In the genomic region with DNA sequence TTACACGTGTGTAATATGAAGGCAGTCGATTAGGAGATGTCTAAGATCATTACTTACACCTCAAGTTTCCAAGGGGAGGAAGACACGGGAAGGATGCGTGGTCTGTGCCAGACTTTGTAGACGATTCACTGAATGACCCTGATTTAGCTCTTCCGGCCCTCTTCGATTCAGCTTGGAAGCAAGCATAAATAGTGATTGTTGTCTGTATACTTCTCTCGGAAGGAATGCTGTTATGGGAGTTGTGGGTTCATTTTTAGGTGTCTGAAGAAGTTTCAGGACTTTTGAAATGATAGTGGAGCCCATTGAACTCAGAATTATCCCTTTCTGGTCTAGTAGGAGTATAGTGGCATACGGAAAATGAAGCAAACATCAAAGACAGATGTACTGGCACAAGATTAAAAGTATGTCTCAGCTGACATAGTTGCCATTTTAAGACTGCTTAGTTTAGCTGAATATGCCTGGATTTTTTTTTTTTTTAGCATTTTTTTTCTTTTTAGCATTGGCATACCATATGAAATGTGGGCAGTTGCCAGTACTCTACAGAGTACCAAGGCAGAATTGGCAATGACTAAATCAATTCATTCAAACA, we compare ENCODE assay signal across 8 cellular contexts. TPM values are rescaled to one million over a fixed set of nuclear protein-coding genes. Genes with fewer than 3 reads are reported as not detected.
DNase-seq lines count a peak whose midpoint lies in the region; ATAC-seq and TF ChIP-seq lines count a peak whose summit lies in the region.

No MANE protein-coding gene starts in this region.

- CTCF ChIA-PET in CD8-positive, alpha-beta T cell (lab: Charles Lee): interaction anchor here (0.8 to 2.6 kb wide), 3 partner anchors 37 to 197 kb away, joined by 3 to 7 read pairs (median 5); no protein-coding TSS in a partner anchor
- CTCF ChIA-PET in activated CD4-positive, alpha-beta T cell treated with anti-CD3 and anti-CD28 coated beads, Interleukin-2, amount 10 ng/mL, durations not matched to agents 7 days and 5 days (lab: Charles Lee): interaction anchor here (0.6 to 1.0 kb wide), 2 partner anchors 9 to 929 kb away, joined by 3 read pairs; no protein-coding TSS in a partner anchor

- H3K36me3 Mint-ChIP-seq in CD8-positive, alpha-beta T cell: peaks cover 30% of the 10 kb centered on the region
- peaks cover 11% of the 10 kb centered on the region for H3K36me3 Mint-ChIP-seq in activated CD4-positive, alpha-beta T cell treated with anti-CD3 and anti-CD28 coated beads, Interleukin-2, amount 10 ng/mL, durations not matched to agents 7 days and 5 days (ENCODE audit: low read depth)

- H3K4me1 ChIP-seq in CD8-positive, alpha-beta T cell (ENCODE audit: insufficient read depth, low read length): peaks cover 32% of the 10 kb centered on the region
- H3K4me1 ChIP-seq in foreskin keratinocyte: peaks cover 12% of the 10 kb centered on the region
- peaks cover 25% of the 10 kb centered on the region for H3K4me1 ChIP-seq in rectal smooth muscle tissue (ENCODE audit: control insufficient read depth, insufficient read depth, low read length)

- intact Hi-C loops in CD8-positive, alpha-beta T cell (cut with DNase I, micrococcal nuclease): loop anchor here (1.0 to 5.0 kb wide), 2 partner anchors 117 to 190 kb away; a partner anchor contains a TSS

- no peak for TF ChIP-seq CTCF in CD8-positive, alpha-beta T cell (IDR thresholded peaks at IDR 0.05)
- no peak for TF ChIP-seq CTCF in foreskin keratinocyte (conservative IDR thresholded peaks at IDR 0.05)

- H3K27ac ChIP-seq in CD8-positive, alpha-beta T cell (ENCODE audit: low read depth, low read length): peak overlapping the region; percentile 95
- H3K27ac ChIP-seq in foreskin keratinocyte (peak overlapping the region; percentile 93), rectal smooth muscle tissue (ENCODE audit: low read depth, low read length) (peak overlapping the region; percentile 99)

- POLR2A ChIA-PET in CD8-positive, alpha-beta T cell (lab: Charles Lee): interaction anchor here (0.9 to 4.2 kb wide), 7 partner anchors 28 to 197 kb away, joined by 3 to 24 read pairs (median 5); a partner anchor contains a TSS
- POLR2A ChIA-PET in activated CD4-positive, alpha-beta T cell treated with anti-CD3 and anti-CD28 coated beads, Interleukin-2, amount 10 ng/mL, durations not matched to agents 7 days and 5 days (lab: Charles Lee): interaction anchor here (0.5 to 1.8 kb wide), 3 partner anchors 189 to 889 kb away, joined by 3 to 6 read pairs (median 6); no protein-coding TSS in a partner anchor

- peaks cover 67% of the 10 kb centered on the region for H3K4me1 Mint-ChIP-seq in CD8-positive, alpha-beta T cell (ENCODE audit: low read depth)
- H3K4me1 Mint-ChIP-seq in activated CD4-positive, alpha-beta T cell treated with anti-CD3 and anti-CD28 coated beads, Interleukin-2, amount 10 ng/mL, durations not matched to agents 7 days and 5 days: peaks cover 53% of the 10 kb centered on the region

- no peaks in the 10 kb centered on the region for H3K27me3 ChIP-seq in CD8-positive, alpha-beta T cell (ENCODE audit: insufficient read depth, low read length)
- H3K27me3 ChIP-seq in foreskin keratinocyte: no peaks in the 10 kb centered on the region
- no peaks in the 10 kb centered on the region for H3K27me3 ChIP-seq in rectal smooth muscle tissue (ENCODE audit: control insufficient read depth, insufficient read depth, low read length)

- no peaks in the 10 kb centered on the region for H3K9me3 Mint-ChIP-seq in CD8-positive, alpha-beta T cell
- H3K9me3 Mint-ChIP-seq in activated CD4-positive, alpha-beta T cell treated with anti-CD3 and anti-CD28 coated beads, Interleukin-2, amount 10 ng/mL, durations not matched to agents 7 days and 5 days: no peaks in the 10 kb centered on the region

- peak; percentile 13 for ATAC-seq in CD8-positive, alpha-beta T cell
- ATAC-seq in GM19395 (IDR thresholded peaks at IDR 0.05; ENCODE audit: unreplicated experiment): peak; percentile 16
- peak; percentile 3 for ATAC-seq in HG03442 (IDR thresholded peaks at IDR 0.05; ENCODE audit: unreplicated experiment)
- peak; percentile 1 for ATAC-seq in foreskin keratinocyte

- H3K9ac ChIP-seq in rectal smooth muscle tissue (ENCODE audit: low read length): peak overlapping the region; percentile 87

- H3K9me3 ChIP-seq in CD8-positive, alpha-beta T cell (ENCODE audit: low read length): no peaks in the 10 kb centered on the region

- no peaks in the 10 kb centered on the region for H3K36me3 ChIP-seq in CD8-positive, alpha-beta T cell (ENCODE audit: insufficient read depth, low read length)
- no peaks in the 10 kb centered on the region for H3K36me3 ChIP-seq in rectal smooth muscle tissue (ENCODE audit: control insufficient read depth, insufficient read depth, low read length)

- H3K4me3 Mint-ChIP-seq in CD8-positive, alpha-beta T cell: peak overlapping the region; percentile 100
- peak overlapping the region; percentile 99 for H3K4me3 Mint-ChIP-seq in activated CD4-positive, alpha-beta T cell treated with anti-CD3 and anti-CD28 coated beads, Interleukin-2, amount 10 ng/mL, durations not matched to agents 7 days and 5 days

- H3K4me3 ChIP-seq in CD8-positive, alpha-beta T cell (ENCODE audit: low read depth, low read length): peak overlapping the region; percentile 67
- peak overlapping the region; percentile 97 for H3K4me3 ChIP-seq in rectal smooth muscle tissue (ENCODE audit: low read length)

- no peaks in the 10 kb centered on the region for H3K27me3 Mint-ChIP-seq in CD8-positive, alpha-beta T cell (ENCODE audit: low read depth)
- H3K27me3 Mint-ChIP-seq in activated CD4-positive, alpha-beta T cell treated with anti-CD3 and anti-CD28 coated beads, Interleukin-2, amount 10 ng/mL, durations not matched to agents 7 days and 5 days: no peaks in the 10 kb centered on the region

- no peak for DNase-seq in CD8-positive, alpha-beta T cell
- DNase-seq in activated CD4-positive, alpha-beta T cell treated with anti-CD3 and anti-CD28 coated beads, Interleukin-2, amount 10 ng/mL, durations not matched to agents 7 days and 5 days: peak; percentile 6
- no peak for DNase-seq in foreskin keratinocyte
- DNase-seq in NCI-H446 treated with DMSO at 0.1 percent for 48 hours (lab: John Stamatoyannopoulos, UW): no peak
- DNase-seq in effector CD8-positive, alpha-beta T cell (lab: John Stamatoyannopoulos, UW): no peak

- H3K27ac Mint-ChIP-seq in CD8-positive, alpha-beta T cell: peak overlapping the region; percentile 100
- H3K27ac Mint-ChIP-seq in activated CD4-positive, alpha-beta T cell treated with anti-CD3 and anti-CD28 coated beads, Interleukin-2, amount 10 ng/mL, durations not matched to agents 7 days and 5 days: peak overlapping the region; percentile 100

RNA-seq across cellular contexts. Expression of a gene that starts 1.0 kb away (rescaled TPM):
- total RNA-seq in CD8-positive, alpha-beta T cell: 10 to 100 TPM; 29.6 to 29.7 TPM
- total RNA-seq in activated CD4-positive, alpha-beta T cell treated with anti-CD3 and anti-CD28 coated beads, Interleukin-2, amount 10 ng/mL, durations not matched to agents 7 days and 5 days: 10 to 100 TPM; 51.2 to 58.2 TPM
- total RNA-seq in foreskin keratinocyte: 45.5 and 49.9 TPM in 2 replicates
- 9.0 and 12.1 TPM in 2 replicates for polyA plus RNA-seq in foreskin keratinocyte
